In genomic region chr5:8953911-8954310, GRCh38 we compare ENCODE assay signal across 2 cellular contexts.
TF ChIP-seq lines count a peak whose summit lies in the region.

No MANE protein-coding gene starts in this region.

TF ChIP-seq in IMR-90, 13 proteins besides CTCF, POLR2A, EP300 and RAD21 (continued from another document):
- no peak for TF ChIP-seq RFX5 (IDR thresholded peaks at IDR 0.05; ENCODE audit: low read depth, low read length)
- TF ChIP-seq CEBPB (IDR thresholded peaks at IDR 0.05; ENCODE audit: low read depth, low read length), result no peak
- TF ChIP-seq BHLHE40 (IDR thresholded peaks at IDR 0.05; ENCODE audit: low read depth, low read length), result no peak
- no peak for TF ChIP-seq FOS (IDR thresholded peaks at IDR 0.05; ENCODE audit: low read depth, low read length)
- TF ChIP-seq USF2 (IDR thresholded peaks at IDR 0.05; ENCODE audit: low read depth, low read length), result no peak
- TF ChIP-seq MAZ (IDR thresholded peaks at IDR 0.05; ENCODE audit: borderline replicate concordance, low read depth, low read length), result no peak
- no peak for TF ChIP-seq ELK1 (IDR thresholded peaks at IDR 0.05; ENCODE audit: borderline replicate concordance, low read depth, low read length)
- no peak for TF ChIP-seq MXI1 (IDR thresholded peaks at IDR 0.05; ENCODE audit: borderline replicate concordance, low read depth, low read length)
- TF ChIP-seq SMC3 (IDR thresholded peaks at IDR 0.05; ENCODE audit: low read depth, low read length), result no peak
- no peak for TF ChIP-seq NFE2L2 (IDR thresholded peaks at IDR 0.05; ENCODE audit: low read depth, low read length)
- TF ChIP-seq MAFK (IDR thresholded peaks at IDR 0.05; ENCODE audit: low read depth, low read length), result no peak

TF ChIP-seq in neural cell, 6 proteins besides CTCF, POLR2A, EP300 and RAD21 (continued from another document):
- peak; percentile 33 for TF ChIP-seq REST (IDR thresholded peaks at IDR 0.05; ENCODE audit: borderline replicate concordance)
- TF ChIP-seq POLR2AphosphoS5 (IDR thresholded peaks at IDR 0.05), result peak; percentile 38
